ENCODE assay signal across 1 cellular context in genomic region chr6:135475292-135475886, GRCh38.
A peak's percentile ranks its signal among the peaks of the same experiment; 100 is the strongest.
TF ChIP-seq lines count a peak whose summit lies in the region.

No MANE protein-coding gene starts in this region.

TF ChIP-seq in SK-N-SH, 30 proteins besides CTCF, POLR2A, EP300 and RAD21 (continued from another document):
- TF ChIP-seq, protein P1, sequence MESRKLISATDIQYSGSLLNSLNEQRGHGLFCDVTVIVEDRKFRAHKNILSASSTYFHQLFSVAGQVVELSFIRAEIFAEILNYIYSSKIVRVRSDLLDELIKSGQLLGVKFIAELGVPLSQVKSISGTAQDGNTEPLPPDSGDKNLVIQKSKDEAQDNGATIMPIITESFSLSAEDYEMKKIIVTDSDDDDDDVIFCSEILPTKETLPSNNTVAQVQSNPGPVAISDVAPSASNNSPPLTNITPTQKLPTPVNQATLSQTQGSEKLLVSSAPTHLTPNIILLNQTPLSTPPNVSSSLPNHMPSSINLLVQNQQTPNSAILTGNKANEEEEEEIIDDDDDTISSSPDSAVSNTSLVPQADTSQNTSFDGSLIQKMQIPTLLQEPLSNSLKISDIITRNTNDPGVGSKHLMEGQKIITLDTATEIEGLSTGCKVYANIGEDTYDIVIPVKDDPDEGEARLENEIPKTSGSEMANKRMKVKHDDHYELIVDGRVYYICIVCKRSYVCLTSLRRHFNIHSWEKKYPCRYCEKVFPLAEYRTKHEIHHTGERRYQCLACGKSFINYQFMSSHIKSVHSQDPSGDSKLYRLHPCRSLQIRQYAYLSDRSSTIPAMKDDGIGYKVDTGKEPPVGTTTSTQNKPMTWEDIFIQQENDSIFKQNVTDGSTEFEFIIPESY (IDR thresholded peaks at IDR 0.05; ENCODE audit: borderline replicate concordance, low read depth), result no peak
- peak; percentile 83 for TF ChIP-seq FOXJ3 (CRISPR knock-in tag; IDR thresholded peaks at IDR 0.05)
